17 cellular contexts compared by ENCODE assay signal in genomic region chr6:38775870-38776269, GRCh38.
A peak's percentile ranks its signal among the peaks of the same experiment; 100 is the strongest.
DNase-seq lines count a peak whose midpoint lies in the region; ATAC-seq, FAIRE-seq and TF ChIP-seq lines count a peak whose summit lies in the region.
"Had no signal": no experiment of that assay in that cellular context is flagged by ENCODE, and none has a peak within 500 bp of the region (broad histone marks: within the 10 kb centered on the region; RNA-seq: fewer than 3 reads in every experiment).

No MANE protein-coding gene starts in this region.

- H3K4me3 ChIP-seq in DOHH2 (ENCODE audit: low read length): peak overlapping the region; percentile 1; the same call in 1 of the 2 replicates
- H3K4me3 ChIP-seq: mucosa of descending colon, tibial nerve had no signal

- DNase-seq in GM19239 (ENCODE audit: insufficient read length, low spot score) (no peak), MV-4-11 (lab: John Stamatoyannopoulos, UW) (peak; percentile 77), GM12892 (ENCODE audit: insufficient read length) (no peak), NCI-H510A treated with DMSO at 0.1 percent for 48 hours (lab: John Stamatoyannopoulos, UW) (no peak), progenitor cell of endocrine pancreas (ENCODE audit: low spot score, unreplicated experiment) (no peak)
- DNase-seq in activated CD4-positive, alpha-beta memory T cell treated with anti-CD3 and anti-CD28 coated beads, Interleukin-2, amount 10 ng/mL, durations not matched to agents 7 days and 5 days: no peak
- DNase-seq: activated CD4-positive, alpha-beta memory T cell treated with anti-CD3 and anti-CD28 coated beads for 36 hours; central memory CD4-positive, alpha-beta T cell; DND-41; mucosa of descending colon; NCI-H1105; NCI-H748 treated with DMSO at 0.1 percent for 48 hours; retina had no signal

- H3K4me3 Mint-ChIP-seq in activated CD4-positive, alpha-beta memory T cell treated with anti-CD3 and anti-CD28 coated beads, Interleukin-2, amount 10 ng/mL, durations not matched to agents 7 days and 5 days: no peak overlapping the region
- no peak overlapping the region for H3K4me3 Mint-ChIP-seq in progenitor cell of endocrine pancreas (ENCODE audit: low read depth)
- H3K4me3 Mint-ChIP-seq: activated CD4-positive, alpha-beta memory T cell treated with anti-CD3 and anti-CD28 coated beads for 36 hours; T-helper 1 cell treated with Interleukin-12 subunit alpha and Interleukin-12 subunit beta and Interleukin-4 antibody, amounts not matched to agents 30 μg/mL and 1 μg/mL, for 36 hours had no signal

- peak overlapping the region; percentile 3 for H3K27ac ChIP-seq in DOHH2 (ENCODE audit: low read depth, low read length)
- H3K27ac ChIP-seq: tibial nerve had no signal

- no peak for TF ChIP-seq POLR2A in GM12892 (IDR thresholded peaks at IDR 0.05; ENCODE audit: low read depth, low read length)

- no peaks in the 10 kb centered on the region; the same call in 1 of the 2 replicates for H3F3A ChIP-seq in DOHH2 (ENCODE audit: control insufficient read depth, insufficient read depth)

- H3K36me3 Mint-ChIP-seq in activated CD4-positive, alpha-beta memory T cell treated with anti-CD3 and anti-CD28 coated beads, Interleukin-2, amount 10 ng/mL, durations not matched to agents 7 days and 5 days (ENCODE audit: low read depth): no peaks in the 10 kb centered on the region
- no peaks in the 10 kb centered on the region for H3K36me3 Mint-ChIP-seq in progenitor cell of endocrine pancreas (ENCODE audit: insufficient read depth)
- H3K36me3 Mint-ChIP-seq: activated CD4-positive, alpha-beta memory T cell treated with anti-CD3 and anti-CD28 coated beads for 36 hours had no signal

- H3K27me3 ChIP-seq in DOHH2 (ENCODE audit: control insufficient read depth, low read length): no peaks in the 10 kb centered on the region
- H3K27me3 ChIP-seq: tibial nerve had no signal

- TF ChIP-seq CTCF in DOHH2 (IDR thresholded peaks at IDR 0.05; ENCODE audit: low read depth, low read length, poor library complexity, severe bottlenecking) (no peak), progenitor cell of endocrine pancreas (IDR thresholded peaks at IDR 0.05; ENCODE audit: unreplicated experiment) (no peak)

- peak; percentile 79 for FAIRE-seq in GM19239 (lab: Jason Lieb, UNC)
- no peak for FAIRE-seq in GM12892 (lab: Jason Lieb, UNC)

- H3K9me2 ChIP-seq in DOHH2 (replicated peaks; ENCODE audit: control insufficient read depth, low read length): no peaks in the 10 kb centered on the region

- H4K20me1 ChIP-seq in DOHH2 (ENCODE audit: control insufficient read depth, insufficient read depth, low read depth, low read length): no peaks in the 10 kb centered on the region

- ATAC-seq in HG02885 (IDR thresholded peaks at IDR 0.05; ENCODE audit: poor library complexity, unreplicated experiment): peak; percentile 79
- ATAC-seq: mucosa of descending colon had no signal

- POLR2A ChIA-PET in activated CD4-positive, alpha-beta memory T cell treated with anti-CD3 and anti-CD28 coated beads, Interleukin-2, amount 10 ng/mL, durations not matched to agents 7 days and 5 days (lab: Charles Lee): no interaction called here

- no peaks in the 10 kb centered on the region for H3K9me3 ChIP-seq in DOHH2 (ENCODE audit: control insufficient read depth, insufficient read depth, low read length)
- H3K9me3 ChIP-seq: mucosa of descending colon, tibial nerve had no signal

- H3K9me3 Mint-ChIP-seq in activated CD4-positive, alpha-beta memory T cell treated with anti-CD3 and anti-CD28 coated beads, Interleukin-2, amount 10 ng/mL, durations not matched to agents 7 days and 5 days: no peaks in the 10 kb centered on the region
- H3K9me3 Mint-ChIP-seq in progenitor cell of endocrine pancreas (ENCODE audit: low read depth): peaks cover 4% of the 10 kb centered on the region
- H3K9me3 Mint-ChIP-seq: activated CD4-positive, alpha-beta memory T cell treated with anti-CD3 and anti-CD28 coated beads for 36 hours; T-helper 1 cell treated with Interleukin-12 subunit alpha and Interleukin-12 subunit beta and Interleukin-4 antibody, amounts not matched to agents 30 μg/mL and 1 μg/mL, for 36 hours had no signal

- H3K27me3 Mint-ChIP-seq in activated CD4-positive, alpha-beta memory T cell treated with anti-CD3 and anti-CD28 coated beads, Interleukin-2, amount 10 ng/mL, durations not matched to agents 7 days and 5 days: peaks cover 16% of the 10 kb centered on the region
- H3K27me3 Mint-ChIP-seq in progenitor cell of endocrine pancreas: no peaks in the 10 kb centered on the region

- peak overlapping the region; percentile 35 for H3K4me2 ChIP-seq in DOHH2 (ENCODE audit: low read length)

- CTCF ChIA-PET in activated CD4-positive, alpha-beta memory T cell treated with anti-CD3 and anti-CD28 coated beads, Interleukin-2, amount 10 ng/mL, durations not matched to agents 7 days and 5 days (lab: Charles Lee): interaction anchor here (0.6 kb wide), 1 partner anchor 34 kb away, joined by 3 read pairs; no protein-coding TSS in a partner anchor

- no peak overlapping the region for H3K27ac Mint-ChIP-seq in activated CD4-positive, alpha-beta memory T cell treated with anti-CD3 and anti-CD28 coated beads, Interleukin-2, amount 10 ng/mL, durations not matched to agents 7 days and 5 days
- no peak overlapping the region for H3K27ac Mint-ChIP-seq in progenitor cell of endocrine pancreas
- H3K27ac Mint-ChIP-seq: activated CD4-positive, alpha-beta memory T cell treated with anti-CD3 and anti-CD28 coated beads for 36 hours; T-helper 1 cell treated with Interleukin-12 subunit alpha and Interleukin-12 subunit beta and Interleukin-4 antibody, amounts not matched to agents 30 μg/mL and 1 μg/mL, for 36 hours had no signal

- H3K4me1 Mint-ChIP-seq in activated CD4-positive, alpha-beta memory T cell treated with anti-CD3 and anti-CD28 coated beads, Interleukin-2, amount 10 ng/mL, durations not matched to agents 7 days and 5 days: peaks cover 2% of the 10 kb centered on the region
- no peaks in the 10 kb centered on the region for H3K4me1 Mint-ChIP-seq in progenitor cell of endocrine pancreas (ENCODE audit: low read depth)

- H3K4me1 ChIP-seq in DOHH2 (ENCODE audit: control insufficient read depth, low read length): peaks cover 31% of the 10 kb centered on the region
- H3K4me1 ChIP-seq: tibial nerve had no signal

- no peaks in the 10 kb centered on the region for H3K79me2 ChIP-seq in DOHH2 (ENCODE audit: control insufficient read depth, low read length)

- no peaks in the 10 kb centered on the region for H3K36me3 ChIP-seq in DOHH2 (ENCODE audit: control insufficient read depth, low read length)
- H3K36me3 ChIP-seq: tibial nerve had no signal
